2 cellular contexts compared by ENCODE assay signal in genomic region chr17:63792055-63792729, GRCh38.
TF ChIP-seq lines count a peak whose summit lies in the region.

No MANE protein-coding gene starts in this region.

TF ChIP-seq in GM23338, 12 proteins besides CTCF, POLR2A, EP300 and RAD21:
- no peak for TF ChIP-seq CREB1 (CRISPR knock-in tag; IDR thresholded peaks at IDR 0.05; ENCODE audit: low read depth)
- TF ChIP-seq NANOG (IDR thresholded peaks at IDR 0.05; ENCODE audit: borderline replicate concordance), result no peak
- TF ChIP-seq ZNF114 (CRISPR knock-in tag; IDR thresholded peaks at IDR 0.05), result no peak
- no peak for TF ChIP-seq STAT1 (IDR thresholded peaks at IDR 0.05; ENCODE audit: unreplicated experiment)
- no peak for TF ChIP-seq JUNB (IDR thresholded peaks at IDR 0.05; ENCODE audit: unreplicated experiment)
- TF ChIP-seq POLR2AphosphoS5 (IDR thresholded peaks at IDR 0.05; ENCODE audit: low read depth), result no peak
- no peak for TF ChIP-seq EZH2phosphoT487 (IDR thresholded peaks at IDR 0.05; ENCODE audit: unreplicated experiment)
- TF ChIP-seq ZNF462 (CRISPR knock-in tag; IDR thresholded peaks at IDR 0.05), result no peak

TF ChIP-seq in WTC11, 78 proteins besides CTCF, POLR2A, EP300 and RAD21:
- TF ChIP-seq TEAD4 (CRISPR knock-in tag; IDR thresholded peaks at IDR 0.05), result no peak
- no peak for TF ChIP-seq TEAD1 (CRISPR knock-in tag; IDR thresholded peaks at IDR 0.05)
- TF ChIP-seq SMAD3 (CRISPR knock-in tag; IDR thresholded peaks at IDR 0.05; ENCODE audit: borderline replicate concordance), result no peak
- TF ChIP-seq FOXJ3 (CRISPR knock-in tag; IDR thresholded peaks at IDR 0.05; ENCODE audit: borderline replicate concordance), result no peak
- TF ChIP-seq, protein P1, sequence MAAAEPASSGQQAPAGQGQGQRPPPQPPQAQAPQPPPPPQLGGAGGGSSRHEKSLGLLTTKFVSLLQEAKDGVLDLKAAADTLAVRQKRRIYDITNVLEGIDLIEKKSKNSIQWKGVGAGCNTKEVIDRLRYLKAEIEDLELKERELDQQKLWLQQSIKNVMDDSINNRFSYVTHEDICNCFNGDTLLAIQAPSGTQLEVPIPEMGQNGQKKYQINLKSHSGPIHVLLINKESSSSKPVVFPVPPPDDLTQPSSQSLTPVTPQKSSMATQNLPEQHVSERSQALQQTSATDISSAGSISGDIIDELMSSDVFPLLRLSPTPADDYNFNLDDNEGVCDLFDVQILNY (CRISPR knock-in tag; IDR thresholded peaks at IDR 0.05), result no peak
- TF ChIP-seq, protein P2, sequence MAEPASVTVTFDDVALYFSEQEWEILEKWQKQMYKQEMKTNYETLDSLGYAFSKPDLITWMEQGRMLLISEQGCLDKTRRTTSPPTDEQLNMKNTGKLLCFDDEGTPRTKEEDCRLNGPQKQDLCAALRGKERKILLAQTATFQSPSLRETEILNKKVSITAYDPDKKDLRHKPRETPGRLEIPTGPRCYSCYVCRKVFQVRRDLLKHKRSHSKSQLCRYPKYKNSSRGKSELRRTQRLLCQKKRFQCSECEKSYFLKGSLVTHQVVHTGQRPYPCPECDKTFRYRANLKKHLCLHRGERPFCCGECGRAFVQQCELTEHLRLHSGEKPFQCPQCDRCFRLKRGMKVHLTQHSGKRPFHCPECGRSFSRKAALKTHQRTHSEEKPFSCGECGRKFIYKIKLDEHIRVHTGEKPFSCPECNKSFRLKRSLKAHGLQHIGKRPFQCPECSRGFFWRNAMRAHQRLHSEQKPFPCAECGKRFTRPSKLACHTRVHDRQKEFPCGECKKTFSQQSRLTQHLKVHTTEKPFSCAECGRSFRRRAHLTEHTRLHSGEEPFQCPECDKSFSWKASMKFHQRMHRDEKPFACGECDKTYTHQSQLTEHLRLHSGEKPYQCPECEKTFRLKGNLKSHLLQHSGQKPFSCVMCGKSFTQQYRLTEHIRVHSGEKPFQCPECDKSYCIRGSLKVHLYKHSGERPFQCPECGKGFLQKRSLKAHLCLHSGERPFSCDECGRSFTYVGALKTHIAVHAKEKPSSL (CRISPR knock-in tag; conservative IDR thresholded peaks at IDR 0.05), result no peak
- no peak for TF ChIP-seq ZNF317 (CRISPR knock-in tag; IDR thresholded peaks at IDR 0.05; ENCODE audit: borderline replicate concordance, low read depth)
- TF ChIP-seq, protein P3, sequence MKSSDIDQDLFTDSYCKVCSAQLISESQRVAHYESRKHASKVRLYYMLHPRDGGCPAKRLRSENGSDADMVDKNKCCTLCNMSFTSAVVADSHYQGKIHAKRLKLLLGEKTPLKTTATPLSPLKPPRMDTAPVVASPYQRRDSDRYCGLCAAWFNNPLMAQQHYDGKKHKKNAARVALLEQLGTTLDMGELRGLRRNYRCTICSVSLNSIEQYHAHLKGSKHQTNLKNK (CRISPR knock-in tag; IDR thresholded peaks at IDR 0.05), result no peak
- TF ChIP-seq NFYB (CRISPR knock-in tag; conservative IDR thresholded peaks at IDR 0.05; ENCODE audit: low read depth), result no peak
- no peak for TF ChIP-seq KAT7 (CRISPR knock-in tag; IDR thresholded peaks at IDR 0.05; ENCODE audit: borderline replicate concordance)
- no peak for TF ChIP-seq MAX (CRISPR knock-in tag; IDR thresholded peaks at IDR 0.05)
- no peak for TF ChIP-seq HMGXB4 (CRISPR knock-in tag; IDR thresholded peaks at IDR 0.05)
- no peak for TF ChIP-seq MXD4 (CRISPR knock-in tag; IDR thresholded peaks at IDR 0.05; ENCODE audit: borderline replicate concordance)
- TF ChIP-seq ZNF423 (CRISPR knock-in tag; IDR thresholded peaks at IDR 0.05), result no peak
- TF ChIP-seq ZBTB43 (CRISPR knock-in tag; IDR thresholded peaks at IDR 0.05), result no peak
